Comparison of ENCODE assay signal across 1 cellular context in the genomic region with DNA sequence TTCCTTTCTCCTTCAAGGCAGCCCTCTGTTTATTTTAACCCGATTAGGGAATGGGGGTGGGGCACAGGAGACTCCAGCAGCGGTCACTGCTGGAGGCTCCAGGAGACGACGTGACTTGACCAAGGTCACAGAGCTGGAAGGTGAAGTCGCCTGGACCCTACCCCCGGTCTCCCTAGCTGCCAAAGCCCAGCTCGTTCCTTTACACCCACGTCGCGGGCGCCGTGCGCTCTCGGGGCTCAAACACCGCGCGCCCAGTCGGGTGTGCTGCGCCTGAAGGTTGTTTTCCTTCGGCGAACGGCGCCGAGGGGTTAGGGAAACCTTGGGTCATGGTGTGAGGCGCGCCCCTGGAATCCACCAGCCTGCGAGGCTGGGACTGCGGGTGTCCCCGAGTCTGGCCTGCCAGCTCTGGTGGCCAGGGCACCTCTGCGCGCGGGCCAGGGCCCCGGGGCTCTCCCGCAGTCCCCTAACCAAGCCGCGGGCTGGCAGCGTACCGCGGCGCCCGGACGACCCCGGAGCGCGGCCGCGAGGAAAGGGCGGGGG.
TF ChIP-seq lines count a peak whose summit lies in the region.

No MANE protein-coding gene starts in this region.

TF ChIP-seq in GM12878, 131 proteins besides CTCF, POLR2A, EP300 and RAD21 (continued from another document):
- TF ChIP-seq, protein P1, sequence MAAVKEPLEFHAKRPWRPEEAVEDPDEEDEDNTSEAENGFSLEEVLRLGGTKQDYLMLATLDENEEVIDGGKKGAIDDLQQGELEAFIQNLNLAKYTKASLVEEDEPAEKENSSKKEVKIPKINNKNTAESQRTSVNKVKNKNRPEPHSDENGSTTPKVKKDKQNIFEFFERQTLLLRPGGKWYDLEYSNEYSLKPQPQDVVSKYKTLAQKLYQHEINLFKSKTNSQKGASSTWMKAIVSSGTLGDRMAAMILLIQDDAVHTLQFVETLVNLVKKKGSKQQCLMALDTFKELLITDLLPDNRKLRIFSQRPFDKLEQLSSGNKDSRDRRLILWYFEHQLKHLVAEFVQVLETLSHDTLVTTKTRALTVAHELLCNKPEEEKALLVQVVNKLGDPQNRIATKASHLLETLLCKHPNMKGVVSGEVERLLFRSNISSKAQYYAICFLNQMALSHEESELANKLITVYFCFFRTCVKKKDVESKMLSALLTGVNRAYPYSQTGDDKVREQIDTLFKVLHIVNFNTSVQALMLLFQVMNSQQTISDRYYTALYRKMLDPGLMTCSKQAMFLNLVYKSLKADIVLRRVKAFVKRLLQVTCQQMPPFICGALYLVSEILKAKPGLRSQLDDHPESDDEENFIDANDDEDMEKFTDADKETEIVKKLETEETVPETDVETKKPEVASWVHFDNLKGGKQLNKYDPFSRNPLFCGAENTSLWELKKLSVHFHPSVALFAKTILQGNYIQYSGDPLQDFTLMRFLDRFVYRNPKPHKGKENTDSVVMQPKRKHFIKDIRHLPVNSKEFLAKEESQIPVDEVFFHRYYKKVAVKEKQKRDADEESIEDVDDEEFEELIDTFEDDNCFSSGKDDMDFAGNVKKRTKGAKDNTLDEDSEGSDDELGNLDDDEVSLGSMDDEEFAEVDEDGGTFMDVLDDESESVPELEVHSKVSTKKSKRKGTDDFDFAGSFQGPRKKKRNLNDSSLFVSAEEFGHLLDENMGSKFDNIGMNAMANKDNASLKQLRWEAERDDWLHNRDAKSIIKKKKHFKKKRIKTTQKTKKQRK (IDR thresholded peaks at IDR 0.05; ENCODE audit: low read depth, low read length) = no peak
- TF ChIP-seq SREBF2 (IDR thresholded peaks at IDR 0.05; ENCODE audit: low read length) (no peak), ZNF274 (IDR thresholded peaks at IDR 0.05; ENCODE audit: insufficient read depth, insufficient read length) (no peak)
